In the genomic region with DNA sequence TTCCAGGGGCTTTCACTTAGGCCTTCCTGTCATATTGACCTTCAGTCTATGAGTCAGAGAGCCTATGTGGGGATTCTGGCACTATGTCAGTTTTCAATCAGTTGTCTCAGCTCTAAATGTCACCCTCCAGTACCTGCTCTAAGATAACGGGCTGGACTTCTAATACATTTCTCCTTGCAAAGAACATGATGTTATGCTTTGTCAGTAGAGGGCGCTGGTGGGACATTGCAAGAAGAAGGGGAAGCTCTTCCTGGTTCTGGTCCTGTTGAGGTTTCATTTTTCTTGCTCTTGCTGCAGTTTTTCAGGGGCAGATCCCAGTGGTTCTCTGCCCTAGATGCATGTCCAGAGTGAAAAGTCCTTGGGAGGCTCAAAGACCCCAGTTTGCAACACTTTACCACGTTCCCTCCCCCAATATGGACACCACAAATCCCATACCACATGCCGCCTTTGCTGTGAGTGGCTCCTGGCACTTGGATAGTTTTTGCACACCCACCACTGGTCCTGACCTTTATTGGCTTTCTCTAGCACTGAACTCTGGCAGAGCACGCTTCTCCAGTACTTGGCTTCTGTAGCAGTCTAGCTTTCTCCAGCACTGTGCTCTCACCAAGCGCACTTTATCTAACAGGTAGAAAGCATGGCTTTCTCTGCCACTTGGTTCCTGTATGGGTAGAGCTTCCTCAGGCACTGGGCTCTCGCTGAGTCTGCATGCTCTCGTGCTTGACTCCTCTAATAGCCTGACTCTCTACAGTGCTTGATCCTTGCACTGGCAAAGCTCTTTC, we compare ENCODE assay signal across 1 cellular context.
TF ChIP-seq lines count a peak whose summit lies in the region.

No MANE protein-coding gene starts in this region.

TF ChIP-seq in H1, 55 proteins besides CTCF, POLR2A, EP300 and RAD21 (continued from another document):
- TF ChIP-seq ZNF274 (IDR thresholded peaks at IDR 0.05; ENCODE audit: borderline replicate concordance, extremely low read depth, low read length), result no peak
